In genomic region chr10:5684318-5684970, GRCh38 we compare ENCODE assay signal across 1 cellular context.
TF ChIP-seq lines count a peak whose summit lies in the region.

TASOR2 (plus strand) TSS chr10:5684838; CDS start chr10:5720643, 35,805 bp downstream.

TF ChIP-seq in GM23338, 12 proteins besides CTCF, POLR2A, EP300 and RAD21 (continued from another document):
- TF ChIP-seq ETS1 (IDR thresholded peaks at IDR 0.05) (no peak), CREB1 (CRISPR knock-in tag; IDR thresholded peaks at IDR 0.05; ENCODE audit: low read depth) (peak; percentile 57), ZNF462 (CRISPR knock-in tag; IDR thresholded peaks at IDR 0.05) (no peak), ZNF114 (CRISPR knock-in tag; IDR thresholded peaks at IDR 0.05) (peak; percentile 82; the same call in 1 of the 2 replicates)
